8 cellular contexts compared by ENCODE assay signal in the genomic region with DNA sequence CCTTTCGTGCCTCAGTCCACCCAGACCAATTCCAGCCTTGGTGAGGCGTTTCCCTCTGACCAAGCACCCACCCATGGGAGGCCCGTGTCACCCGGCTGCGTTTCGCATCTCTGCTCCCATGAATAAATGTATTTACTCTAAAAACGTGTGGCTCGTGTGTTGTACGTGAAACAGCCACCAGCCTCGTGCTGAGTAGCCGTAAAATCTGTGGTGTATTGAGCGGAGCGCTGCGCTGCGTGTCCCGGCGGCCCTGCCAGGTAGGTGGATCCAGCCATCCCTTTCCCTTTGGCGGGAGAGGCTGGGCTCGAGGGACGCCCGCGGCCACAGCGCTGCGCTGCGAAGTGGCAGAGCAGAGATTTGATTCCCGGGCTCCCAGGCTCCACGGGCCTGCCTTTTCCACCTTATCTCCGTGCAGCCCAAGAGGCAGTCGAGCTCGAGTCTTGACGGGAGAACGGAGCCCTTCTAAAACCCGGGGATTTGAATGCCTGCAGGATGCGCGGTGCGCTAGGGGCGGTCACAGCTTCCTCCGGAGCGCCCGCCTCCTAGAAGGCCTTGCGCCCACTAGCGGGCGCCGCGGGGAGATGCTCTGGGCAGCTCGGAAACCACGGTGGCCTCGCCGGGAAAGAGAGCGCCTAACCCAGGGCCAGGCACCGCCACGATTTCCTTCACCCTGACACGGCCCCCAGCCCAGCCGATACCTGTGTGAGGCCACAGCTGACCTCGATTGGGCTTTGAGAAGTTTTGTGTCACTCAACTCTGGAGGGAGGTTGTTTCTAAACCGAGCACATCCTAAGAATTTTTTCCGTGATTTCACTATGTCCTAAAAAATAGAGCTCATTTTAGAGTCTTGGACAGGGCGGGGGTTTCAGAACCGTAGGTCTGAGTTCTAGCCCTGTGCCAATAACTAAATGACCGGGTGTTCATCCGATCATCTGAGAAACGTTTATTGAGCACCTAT. TPM values are rescaled to one million over a fixed set of nuclear protein-coding genes. Genes with fewer than 3 reads are reported as not detected.
DNase-seq lines count a peak whose midpoint lies in the region; ATAC-seq and TF ChIP-seq lines count a peak whose summit lies in the region.

No MANE protein-coding gene starts in this region.

- H3K4me1 Mint-ChIP-seq in activated CD4-positive, alpha-beta memory T cell treated with anti-CD3 and anti-CD28 coated beads, Interleukin-2, amount 10 ng/mL, durations not matched to agents 7 days and 5 days: peaks cover 37% of the 10 kb centered on the region

- TF ChIP-seq POLR2A in GM18951 (IDR thresholded peaks at IDR 0.05; ENCODE audit: extremely low read depth, insufficient read depth, insufficient read length): peak; percentile 37

- CTCF ChIA-PET in activated CD4-positive, alpha-beta memory T cell treated with anti-CD3 and anti-CD28 coated beads, Interleukin-2, amount 10 ng/mL, durations not matched to agents 7 days and 5 days (lab: Charles Lee): interaction anchor here (0.6 to 2.1 kb wide), 44 partner anchors 8 to 854 kb away, joined by 3 to 17 read pairs (median 4); partner anchors contain the start of genes HTR2B and NCL

- no peaks in the 10 kb centered on the region for H3K36me3 Mint-ChIP-seq in activated CD4-positive, alpha-beta memory T cell treated with anti-CD3 and anti-CD28 coated beads, Interleukin-2, amount 10 ng/mL, durations not matched to agents 7 days and 5 days (ENCODE audit: low read depth)

- DNase-seq in AML-193 (lab: John Stamatoyannopoulos, UW) (peak; percentile 52 to 64), NCI-H69 (lab: John Stamatoyannopoulos, UW) (peak; percentile 86), medulla oblongata (ENCODE audit: extremely low spot score) (peak; percentile 91)
- DNase-seq in activated CD4-positive, alpha-beta memory T cell treated with anti-CD3 and anti-CD28 coated beads, Interleukin-2, amount 10 ng/mL, durations not matched to agents 7 days and 5 days: peak; percentile 86
- peak; percentile 73 for DNase-seq in effector CD4-positive, alpha-beta T cell
- DNase-seq in stimulated activated CD8-positive, alpha-beta memory T cell treated with anti-CD3 and anti-CD28 coated beads, Interleukin-12 subunit alpha, Interleukin-12 subunit beta, amount 100 ng/mL, for 1 hour (ENCODE audit: low read depth): peak; percentile 60

- in situ Hi-C loops in GM18951 (cut with MboI; ENCODE audit: low sequenced_read_pairs, unreplicated experiment): no loop called here

- POLR2A ChIA-PET in activated CD4-positive, alpha-beta memory T cell treated with anti-CD3 and anti-CD28 coated beads, Interleukin-2, amount 10 ng/mL, durations not matched to agents 7 days and 5 days (lab: Charles Lee): interaction anchor here (0.8 to 1.6 kb wide), 8 partner anchors 9 to 412 kb away, joined by 3 to 9 read pairs (median 4); partner anchors contain the start of gene NCL

- peak overlapping the region; percentile 70 for H3K27ac Mint-ChIP-seq in activated CD4-positive, alpha-beta memory T cell treated with anti-CD3 and anti-CD28 coated beads, Interleukin-2, amount 10 ng/mL, durations not matched to agents 7 days and 5 days

- peaks cover 23% of the 10 kb centered on the region for H3K27me3 Mint-ChIP-seq in activated CD4-positive, alpha-beta memory T cell treated with anti-CD3 and anti-CD28 coated beads, Interleukin-2, amount 10 ng/mL, durations not matched to agents 7 days and 5 days

- H3K9me3 Mint-ChIP-seq in activated CD4-positive, alpha-beta memory T cell treated with anti-CD3 and anti-CD28 coated beads, Interleukin-2, amount 10 ng/mL, durations not matched to agents 7 days and 5 days: no peaks in the 10 kb centered on the region

- peak; percentile 56 for ATAC-seq in HG03378 (IDR thresholded peaks at IDR 0.05; ENCODE audit: unreplicated experiment)

- H3K4me3 Mint-ChIP-seq in activated CD4-positive, alpha-beta memory T cell treated with anti-CD3 and anti-CD28 coated beads, Interleukin-2, amount 10 ng/mL, durations not matched to agents 7 days and 5 days: peak overlapping the region; percentile 78

RNA-seq across cellular contexts. Expression of gene PSMD1, which starts 3.9 kb away (rescaled TPM):
- 10 to 100 TPM; 79.3 to 80.0 TPM for total RNA-seq in activated CD4-positive, alpha-beta memory T cell treated with anti-CD3 and anti-CD28 coated beads, Interleukin-2, amount 10 ng/mL, durations not matched to agents 7 days and 5 days

RNA-seq across cellular contexts. Expression of gene C2orf72, which starts 15.4 kb away (rescaled TPM):
- total RNA-seq in activated CD4-positive, alpha-beta memory T cell treated with anti-CD3 and anti-CD28 coated beads, Interleukin-2, amount 10 ng/mL, durations not matched to agents 7 days and 5 days: under 1 TPM; 0.35 to 0.98 TPM

RNA-seq across cellular contexts. Expression of gene SPATA3, which starts 56.9 kb away (rescaled TPM):
- total RNA-seq in activated CD4-positive, alpha-beta memory T cell treated with anti-CD3 and anti-CD28 coated beads, Interleukin-2, amount 10 ng/mL, durations not matched to agents 7 days and 5 days: under 1 TPM in 1 of 2 experiments, not detected in 1; 0.35 TPM

Comparison
In these comparisons a context has a peak if more than half of its experiments do, and no peak if none do; other contexts are left out.
1. Peak in every context shown above with its lines: DNase-seq and ATAC-seq.